18 cellular contexts compared by ENCODE assay signal in genomic region chr10:103627111-103627892, GRCh38.
DNase-seq lines count a peak whose midpoint lies in the region; ATAC-seq and TF ChIP-seq lines count a peak whose summit lies in the region.
"Had no signal": no experiment of that assay in that cellular context is flagged by ENCODE, and none has a peak within 500 bp of the region (broad histone marks: within the 10 kb centered on the region; RNA-seq: fewer than 3 reads in every experiment).

No MANE protein-coding gene starts in this region.

- H3K9me2 ChIP-seq in hepatocyte (replicated peaks; ENCODE audit: insufficient read depth) = no peaks in the 10 kb centered on the region

- H3K9me3 ChIP-seq in ascending aorta (no peaks in the 10 kb centered on the region), neuronal stem cell (replicated peaks in 1 of 2; ENCODE audit: control insufficient read depth in 2 of 2, insufficient read depth in 1 of 2, low read depth in 1 of 2, low read length in 2 of 2) (no peaks in the 10 kb centered on the region), hepatocyte (ENCODE audit: low read depth) (no peaks in the 10 kb centered on the region)
- H3K9me3 ChIP-seq in CD4-positive, alpha-beta T cell (ENCODE audit: control insufficient read depth, low read length) = no peaks in the 10 kb centered on the region
- H3K9me3 ChIP-seq: BLaER1 treated with 17β-estradiol and CSF1 and Interleukin-3, amounts not matched to agents 10 nM and 100 nM; SJSA1 had no signal

- no peak overlapping the region for H3K4ac ChIP-seq in neuronal stem cell (ENCODE audit: low read length)

- intact Hi-C loops in ascending aorta (cut with DNase I) = no loop called here
- intact Hi-C loops in CD4-positive, alpha-beta T cell (cut with DNase I, micrococcal nuclease) = no loop called here

- H3K36me3 ChIP-seq in ascending aorta (peaks cover 7 to 8% of the 10 kb centered on the region in 2 donors), neuronal stem cell (replicated peaks in 1 of 2; ENCODE audit: control insufficient read depth in 2 of 2, insufficient read depth in 2 of 2, low read length in 2 of 2) (peaks cover 11 to 15% of the 10 kb centered on the region in 2 donors), hepatocyte (replicated peaks; ENCODE audit: insufficient read depth, low read depth) (no peaks in the 10 kb centered on the region)

- no peak overlapping the region for H3K4me3 Mint-ChIP-seq in CD4-positive, alpha-beta T cell

- no peak overlapping the region for H3K9ac ChIP-seq in neuronal stem cell (ENCODE audit: low read depth, low read length, poor library complexity)
- H3K9ac ChIP-seq: BLaER1 treated with 17β-estradiol and CSF1 and Interleukin-3, amounts not matched to agents 10 nM and 100 nM; GM23248 had no signal

- peaks cover 4% of the 10 kb centered on the region for H3K36me3 Mint-ChIP-seq in CD4-positive, alpha-beta T cell (ENCODE audit: low read depth)

- H3K79me1 ChIP-seq in neuronal stem cell (ENCODE audit: low read depth, low read length) = no peaks in the 10 kb centered on the region

- peak overlapping the region; percentile 57 for H3K23ac ChIP-seq in neuronal stem cell (ENCODE audit: low read depth, low read length, poor library complexity)

- H2BK120ac ChIP-seq in neuronal stem cell (ENCODE audit: low read depth, low read length) = no peak overlapping the region

- H3K27me3 ChIP-seq in ascending aorta = no peaks in the 10 kb centered on the region
- H3K27me3 ChIP-seq in neuronal stem cell (ENCODE audit: control insufficient read depth in 3 of 3, insufficient read depth in 3 of 3, low read depth in 1 of 3, low read length in 3 of 3) = no peaks in the 10 kb centered on the region
- no peaks in the 10 kb centered on the region for H3K27me3 ChIP-seq in CD4-positive, alpha-beta T cell (ENCODE audit: control insufficient read depth, insufficient read depth, low read length)
- no peaks in the 10 kb centered on the region for H3K27me3 ChIP-seq in hepatocyte
- H3K27me3 ChIP-seq: BLaER1 treated with 17β-estradiol and CSF1 and Interleukin-3, amounts not matched to agents 10 nM and 100 nM; SJSA1 had no signal

- no peaks in the 10 kb centered on the region for H3K4me1 Mint-ChIP-seq in CD4-positive, alpha-beta T cell (ENCODE audit: low read depth)

- H3K4me2 ChIP-seq in neuronal stem cell (ENCODE audit: insufficient read depth, low read length, poor library complexity, severe bottlenecking) (no peak overlapping the region), hepatocyte (no peak overlapping the region)
- H3K4me2 ChIP-seq: BLaER1 treated with 17β-estradiol and CSF1 and Interleukin-3, amounts not matched to agents 10 nM and 100 nM had no signal

- no peaks in the 10 kb centered on the region for H4K20me1 ChIP-seq in hepatocyte (ENCODE audit: insufficient read depth, poor library complexity, severe bottlenecking)

- peak overlapping the region; percentile 84 for H3K18ac ChIP-seq in neuronal stem cell (ENCODE audit: low read length)

- H3K4me3 ChIP-seq in ascending aorta (no peak overlapping the region), neuronal stem cell (ENCODE audit: low read length in 2 of 2) (no peak overlapping the region), hepatocyte (no peak overlapping the region)
- H3K4me3 ChIP-seq: BLaER1 treated with 17β-estradiol and CSF1 and Interleukin-3, amounts not matched to agents 10 nM and 100 nM; GM23248; SJSA1 had no signal

- H2BK5ac ChIP-seq in neuronal stem cell (ENCODE audit: low read length) = peak overlapping the region; percentile 58

- no peak overlapping the region for H3K14ac ChIP-seq in neuronal stem cell (ENCODE audit: low read length)

- POLR2A ChIA-PET in CD4-positive, alpha-beta T cell (lab: Charles Lee) = no interaction called here

- no peaks in the 10 kb centered on the region for H3K9me3 Mint-ChIP-seq in CD4-positive, alpha-beta T cell

- TF ChIP-seq CTCF in ascending aorta (IDR thresholded peaks at IDR 0.05) (no peak), hepatocyte (IDR thresholded peaks at IDR 0.05; ENCODE audit: poor library complexity) (no peak)
- TF ChIP-seq CTCF in CD4-positive, alpha-beta T cell (IDR thresholded peaks at IDR 0.05) = no peak

- H4K91ac ChIP-seq in neuronal stem cell (ENCODE audit: low read depth, low read length, poor library complexity) = no peak overlapping the region

- H4K8ac ChIP-seq in neuronal stem cell (ENCODE audit: low read depth, low read length) = no peak overlapping the region

- no peak for ATAC-seq in CD4-positive, alpha-beta T cell (ENCODE audit: poor library complexity)

- H2AFZ ChIP-seq in neuronal stem cell (ENCODE audit: low read length) = no peak overlapping the region
- H2AFZ ChIP-seq in hepatocyte = no peak overlapping the region
- H2AFZ ChIP-seq: GM23248 had no signal

- peaks cover 12 to 35% of the 10 kb centered on the region in 2 donors for H3K4me1 ChIP-seq in ascending aorta
- peaks cover 0 to 4% of the 10 kb centered on the region in 2 donors for H3K4me1 ChIP-seq in neuronal stem cell (ENCODE audit: control insufficient read depth in 2 of 2, insufficient read depth in 1 of 2, low read depth in 1 of 2, low read length in 2 of 2)
- H3K4me1 ChIP-seq in hepatocyte (ENCODE audit: insufficient read depth) = no peaks in the 10 kb centered on the region
- H3K4me1 ChIP-seq: SJSA1 had no signal

- H3K27me3 Mint-ChIP-seq in CD4-positive, alpha-beta T cell = no peaks in the 10 kb centered on the region

- WGBS in neuronal stem cell (ENCODE audit: extremely low coverage in 2 of 2, insufficient read length in 2 of 2, insufficient replicate concordance in 1 of 2), 2 donors = no CpG with 5 or more reads among the region's 22 CpGs
- 93% methylated on average over 22 of the region's 22 CpGs for WGBS in hepatocyte (ENCODE audit: low lambda C conversion rate, missing lambda C conversion rate)

- peak; percentile 25 for DNase-seq in DMS53 (lab: John Stamatoyannopoulos, UW)
- DNase-seq in DMS53 treated with DMSO at 0.1 percent for 48 hours (lab: John Stamatoyannopoulos, UW; ENCODE audit: unreplicated experiment) = no peak
- DNase-seq in COLO668 (lab: John Stamatoyannopoulos, UW; ENCODE audit: unreplicated experiment) = peak; percentile 1
- DNase-seq in ascending aorta (ENCODE audit: low spot score in 2 of 2) = no peak
- no peak for DNase-seq in neuronal stem cell (ENCODE audit: low spot score)
- no peak for DNase-seq in 8988T
- no peak for DNase-seq in CD4-positive, alpha-beta T cell
- no peak for DNase-seq in hepatocyte (ENCODE audit: low spot score)
- DNase-seq: DMS153, GM23248, KBM-7, NCI-H1436 treated with DMSO at 0.1 percent for 48 hours, NCI-H2081 treated with DMSO at 0.1 percent for 48 hours, NCI-H226, NCI-H526 treated with DMSO at 0.1 percent for 48 hours, SW 1271 had no signal

- H2BK15ac ChIP-seq in neuronal stem cell (ENCODE audit: low read length) = no peak overlapping the region

- no peak overlapping the region for H3K27ac Mint-ChIP-seq in CD4-positive, alpha-beta T cell

- no peak overlapping the region for H2AK5ac ChIP-seq in neuronal stem cell (ENCODE audit: low read depth, low read length)

- H3K27ac ChIP-seq in ascending aorta = peak overlapping the region; percentile 23 to 64
- no peak overlapping the region for H3K27ac ChIP-seq in neuronal stem cell (replicated peaks; ENCODE audit: low read length)
- H3K27ac ChIP-seq in CD4-positive, alpha-beta T cell (ENCODE audit: low read depth, low read length) = no peak overlapping the region
- H3K27ac ChIP-seq in hepatocyte = no peak overlapping the region
- H3K27ac ChIP-seq: GM23248, SJSA1 had no signal

- H2BK12ac ChIP-seq in neuronal stem cell (ENCODE audit: low read length) = no peak overlapping the region

- CTCF ChIA-PET in CD4-positive, alpha-beta T cell (lab: Charles Lee) = no interaction called here

- H3K79me2 ChIP-seq in hepatocyte = no peaks in the 10 kb centered on the region

Comparison
In these comparisons a context has a peak if more than half of its experiments do, and no peak if none do; other contexts are left out.
1. DNase-seq: peak in DMS53 (single experiment) and COLO668 (single experiment); none in DMS53 treated with DMSO at 0.1 percent for 48 hours (single experiment), ascending aorta (0 of 2), neuronal stem cell (single experiment), 8988T (single experiment), CD4-positive, alpha-beta T cell (0 of 10) and hepatocyte (single experiment).
2. H3K27ac ChIP-seq: peak in ascending aorta (2 of 2); none in neuronal stem cell (single experiment), CD4-positive, alpha-beta T cell (single experiment) and hepatocyte (single experiment).